In the genomic region with DNA sequence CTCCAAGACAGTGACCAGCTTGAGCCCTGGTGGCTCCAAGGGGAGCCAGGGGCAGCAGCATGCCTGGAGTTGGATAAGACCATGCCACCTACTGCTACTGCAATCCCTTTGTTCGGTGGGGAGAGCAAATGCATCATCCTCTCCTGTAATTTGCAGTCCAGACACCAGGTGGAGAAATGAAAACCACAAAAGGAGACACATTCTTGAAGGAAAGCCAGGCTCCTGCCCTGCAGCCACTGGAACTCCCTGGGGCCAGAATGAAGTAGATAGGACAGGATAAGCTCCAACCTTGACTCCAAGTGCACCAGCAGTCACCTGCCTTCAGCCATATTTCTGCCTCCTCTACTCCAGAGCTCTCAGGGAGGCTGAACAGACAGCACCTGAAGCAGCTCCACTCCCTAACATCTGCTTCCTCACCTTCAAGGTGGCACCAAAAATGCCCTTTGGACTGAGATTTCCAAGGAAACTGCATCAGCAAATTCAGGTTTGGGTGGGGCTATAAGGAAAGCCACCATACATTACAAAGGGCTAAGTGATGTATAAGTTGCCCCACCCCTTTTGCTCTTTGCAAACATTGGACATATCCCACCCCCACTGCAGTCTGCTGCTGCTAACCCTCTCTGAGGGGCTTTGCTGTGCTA, we compare ENCODE assay signal across 7 cellular contexts.
A peak's percentile ranks its signal among the peaks of the same experiment; 100 is the strongest.
DNase-seq lines count a peak whose midpoint lies in the region; ATAC-seq and TF ChIP-seq lines count a peak whose summit lies in the region.

No MANE protein-coding gene starts in this region.

- CTCF ChIA-PET in GM10248 (lab: Yijun Ruan, JAX), result interaction anchor here (0.6 to 1.4 kb wide), 8 partner anchors 8 to 436 kb away, joined by 3 to 4 read pairs (median 3); a partner anchor contains a TSS

- TF ChIP-seq CTCF in GM10248 (IDR thresholded peaks at IDR 0.05; ENCODE audit: control extremely low read depth, extremely low read depth, low read depth, missing control alignments), result peak; percentile 41

- H3K9me3 Mint-ChIP-seq in memory B cell, result no peaks in the 10 kb centered on the region

- no peak overlapping the region for H3K27ac Mint-ChIP-seq in memory B cell

- H3K4me3 Mint-ChIP-seq in memory B cell, result no peak overlapping the region

- POLR2A ChIA-PET in GM10248 (lab: Yijun Ruan, JAX), result no interaction called here

- ATAC-seq in memory B cell (ENCODE audit: low read depth) (peak; percentile 42), HG03460 (IDR thresholded peaks at IDR 0.05; ENCODE audit: unreplicated experiment) (no peak)

- no peaks in the 10 kb centered on the region for H3K27me3 Mint-ChIP-seq in memory B cell

- no peaks in the 10 kb centered on the region for H3K36me3 Mint-ChIP-seq in memory B cell

- DNase-seq in GM10248 (ENCODE audit: extremely low spot score) (peak; percentile 67), HK-2 (ENCODE audit: unreplicated experiment) (peak; percentile 7), T-helper 9 cell (peak; percentile 19), memory B cell (ENCODE audit: low spot score in 2 of 2) (peak; percentile 12 to 22), DMS79 (lab: John Stamatoyannopoulos, UW) (no peak)
- peak; percentile 46 for DNase-seq in central memory CD4-positive, alpha-beta T cell

- H3K4me1 Mint-ChIP-seq in memory B cell, result peaks cover 3% of the 10 kb centered on the region
